Comparison of ENCODE assay signal across 15 cellular contexts in genomic region chr21:32007461-32007860, GRCh38.
DNase-seq lines count a peak whose midpoint lies in the region; ATAC-seq, FAIRE-seq and TF ChIP-seq lines count a peak whose summit lies in the region.
"Had no signal": no experiment of that assay in that cellular context is flagged by ENCODE, and none has a peak within 500 bp of the region (broad histone marks: within the 10 kb centered on the region; RNA-seq: fewer than 3 reads in every experiment).

No MANE protein-coding gene starts in this region.

- CTCF ChIA-PET in A549 (lab: Yijun Ruan, JAX): no interaction called here

- no peak for TF ChIP-seq RAD21 in A549 (conservative IDR thresholded peaks at IDR 0.05 in 1 of 2, IDR thresholded peaks at IDR 0.05 in 1 of 2)

- no peak overlapping the region for H3K9ac ChIP-seq in GM23248

- H3F3A ChIP-seq in GM23248 (ENCODE audit: insufficient read depth): peaks cover 11% of the 10 kb centered on the region

- H3K4me1 ChIP-seq in A549: no peaks in the 10 kb centered on the region
- H3K4me1 ChIP-seq in GM23248 (ENCODE audit: insufficient read depth): peaks cover 7% of the 10 kb centered on the region
- H3K4me1 ChIP-seq in SJSA1 (replicated peaks): peaks cover 17% of the 10 kb centered on the region
- H3K4me1 ChIP-seq in foreskin keratinocyte: no peaks in the 10 kb centered on the region

- H3K9me3 ChIP-seq in A549 (no peaks in the 10 kb centered on the region), GM23248 (ENCODE audit: low read depth) (no peaks in the 10 kb centered on the region), SJSA1 (replicated peaks) (no peaks in the 10 kb centered on the region)

- no peaks in the 10 kb centered on the region for H3K79me2 ChIP-seq in GM23248 (ENCODE audit: insufficient read depth)

- no peak for FAIRE-seq in A549 (lab: Jason Lieb, UNC)

- H4K20me1 ChIP-seq in GM23248 (ENCODE audit: insufficient read depth): no peaks in the 10 kb centered on the region

- DNase-seq in A549 (ENCODE audit: low read depth in 1 of 2, low spot score in 1 of 2) (peak; percentile 18 to 31), GM23248 (peak; percentile 94), SJSA1 (ENCODE audit: low read depth in 1 of 2, low spot score in 2 of 2) (peak; percentile 91 to 92), foreskin keratinocyte (peak in 1 of 2 donors; percentile 6), ecto neural progenitor cell (ENCODE audit: low spot score) (no peak)
- no peak for DNase-seq in effector memory CD8-positive, alpha-beta T cell
- DNase-seq in activated T-cell treated with anti-CD3 and anti-CD28 coated beads, Interleukin-2, amount 50 U/mL, for 1 hour: no peak
- DNase-seq: activated gamma-delta T cell; AML-193; DMS 273 treated with DMSO at 0.1 percent for 48 hours; MV-4-11; nucleus accumbens; stimulated activated naive B cell treated with anti-CD40 and anti-IgM and Interleukin-4, amounts not matched to agents 10 μg/mL and 1 μg/mL and 100 μg/mL, for 72 hours had no signal

- H3K27ac Mint-ChIP-seq in effector memory CD8-positive, alpha-beta T cell: no peak overlapping the region
- H3K27ac Mint-ChIP-seq: memory B cell; stimulated activated naive B cell treated with anti-CD40 and anti-IgM and Interleukin-4, amounts not matched to agents 10 μg/mL and 1 μg/mL and 100 μg/mL, for 72 hours had no signal

- TF ChIP-seq CTCF in A549 (IDR thresholded peaks at IDR 0.05) (no peak), foreskin keratinocyte (conservative IDR thresholded peaks at IDR 0.05) (no peak)

- in situ Hi-C loops in GM23248 (cut with MboI): no loop called here

- 0% methylated on average over 1 of the region's 5 CpGs for WGBS in A549 (ENCODE audit: missing lambda C conversion rate)
- WGBS in GM23248 (ENCODE audit: low coverage in 1 of 2, low lambda C conversion rate in 2 of 2, missing lambda C conversion rate in 2 of 2), 2 experiments: 1 to 2% methylated on average over 5 of the region's 5 CpGs

- H3K9me3 Mint-ChIP-seq in effector memory CD8-positive, alpha-beta T cell: no peaks in the 10 kb centered on the region

- H2AFZ ChIP-seq in GM23248: no peak overlapping the region

- no peaks in the 10 kb centered on the region for H3K36me3 Mint-ChIP-seq in effector memory CD8-positive, alpha-beta T cell (ENCODE audit: insufficient read depth)
- H3K36me3 Mint-ChIP-seq: stimulated activated naive B cell treated with anti-CD40 and anti-IgM and Interleukin-4, amounts not matched to agents 10 μg/mL and 1 μg/mL and 100 μg/mL, for 72 hours had no signal

- TF ChIP-seq EP300 in A549 (IDR thresholded peaks at IDR 0.05): no peak

- H3K36me3 ChIP-seq in GM23248 (ENCODE audit: low read depth) (no peaks in the 10 kb centered on the region), SJSA1 (no peaks in the 10 kb centered on the region)

- POLR2A ChIA-PET in A549 (lab: Yijun Ruan, JAX): no interaction called here

- H3K4me2 ChIP-seq in A549 (peak overlapping the region; percentile 5; the same call in 1 of the 3 replicates), GM23248 (ENCODE audit: unreplicated experiment) (peak overlapping the region; percentile 30)

- H3K27me3 Mint-ChIP-seq in effector memory CD8-positive, alpha-beta T cell: peaks cover 18 to 26% of the 10 kb centered on the region in 2 donors

- H3K4me3 Mint-ChIP-seq in effector memory CD8-positive, alpha-beta T cell: no peak overlapping the region
- H3K4me3 Mint-ChIP-seq: memory B cell; stimulated activated naive B cell treated with anti-CD40 and anti-IgM and Interleukin-4, amounts not matched to agents 10 μg/mL and 1 μg/mL and 100 μg/mL, for 72 hours had no signal

- TF ChIP-seq POLR2A in A549 (IDR thresholded peaks at IDR 0.05; ENCODE audit: low read length): no peak

- H3K27me3 ChIP-seq in GM23248 (replicated peaks; ENCODE audit: insufficient read depth): no peaks in the 10 kb centered on the region
- no peaks in the 10 kb centered on the region for H3K27me3 ChIP-seq in SJSA1 (replicated peaks)
- H3K27me3 ChIP-seq in foreskin keratinocyte: no peaks in the 10 kb centered on the region

- peaks cover 0 to 2% of the 10 kb centered on the region in 2 donors for H3K4me1 Mint-ChIP-seq in effector memory CD8-positive, alpha-beta T cell (ENCODE audit: low read depth in 2 of 2)
- H3K4me1 Mint-ChIP-seq: memory B cell; stimulated activated naive B cell treated with anti-CD40 and anti-IgM and Interleukin-4, amounts not matched to agents 10 μg/mL and 1 μg/mL and 100 μg/mL, for 72 hours had no signal

- H3K4me3 ChIP-seq in A549 (no peak overlapping the region), GM23248 (no peak overlapping the region), SJSA1 (no peak overlapping the region)

- ATAC-seq in A549 (peak in 1 of 2 experiments; percentile 64; a peak in 2 of 6 replicates), foreskin keratinocyte (peak; percentile 38), HG03108 (IDR thresholded peaks at IDR 0.05; ENCODE audit: unreplicated experiment) (no peak)
- ATAC-seq in effector memory CD8-positive, alpha-beta T cell (replicated peaks): no peak
- ATAC-seq: stimulated activated naive B cell treated with anti-CD40 and anti-IgM and Interleukin-4, amounts not matched to agents 10 μg/mL and 1 μg/mL and 100 μg/mL, for 72 hours had no signal

- no peak overlapping the region for H3K27ac ChIP-seq in A549
- H3K27ac ChIP-seq in GM23248: peak overlapping the region; percentile 62
- peak overlapping the region; percentile 44 for H3K27ac ChIP-seq in SJSA1
- no peak overlapping the region for H3K27ac ChIP-seq in foreskin keratinocyte

- H3K9me2 ChIP-seq in GM23248 (ENCODE audit: insufficient read depth): no peaks in the 10 kb centered on the region

TF ChIP-seq in A549, 52 proteins besides CTCF, POLR2A, EP300 and RAD21:
- no peak for TF ChIP-seq KDM5A (IDR thresholded peaks at IDR 0.05)
- 0 out of 2 replicates have a peak, but pooled peaks have one; percentile 38 for TF ChIP-seq FOSL2 (IDR thresholded peaks at IDR 0.05)
- no peak for TF ChIP-seq FOSL2 (CRISPR knock-in tag; IDR thresholded peaks at IDR 0.05)
- TF ChIP-seq JUNB (IDR thresholded peaks at IDR 0.05): 0 out of 2 replicates have a peak, but pooled peaks have one; percentile 18
TF ChIP-seq in A549: peak in this region for 2.

Comparison
In these comparisons a context has a peak if more than half of its experiments do, and no peak if none do; other contexts are left out.
1. DNase-seq: peak in A549 (2 of 2), GM23248 (single experiment) and SJSA1 (2 of 2); none in effector memory CD8-positive, alpha-beta T cell (0 of 3), activated T-cell treated with anti-CD3 and anti-CD28 coated beads, Interleukin-2, amount 50 U/mL, for 1 hour (single experiment) and ecto neural progenitor cell (single experiment).
2. H3K27ac ChIP-seq: peak in GM23248 (single experiment) and SJSA1 (single experiment); none in A549 (0 of 2) and foreskin keratinocyte (single experiment).